In genomic region chr5:149035282-149035882, GRCh38 we compare ENCODE assay signal across 8 cellular contexts. TPM values are rescaled to one million over a fixed set of nuclear protein-coding genes. Genes with fewer than 3 reads are reported as not detected.
DNase-seq lines count a peak whose midpoint lies in the region; ATAC-seq and TF ChIP-seq lines count a peak whose summit lies in the region.

No MANE protein-coding gene starts in this region.

- no peaks in the 10 kb centered on the region for H3K27me3 ChIP-seq in OCI-LY1 (ENCODE audit: insufficient read depth, low read length)

- H3K9ac ChIP-seq in OCI-LY1 (ENCODE audit: low read length): no peak overlapping the region

- peak; percentile 51 for DNase-seq in COR-L47 (lab: John Stamatoyannopoulos, UW)
- DNase-seq in GM20000 (ENCODE audit: low spot score): peak; percentile 57
- peak; percentile 45 for DNase-seq in HS-5 (ENCODE audit: low read depth)
- peak; percentile 68 for DNase-seq in activated CD8-positive, alpha-beta memory T cell treated with anti-CD3 and anti-CD28 coated beads, Interleukin-2, amount 50 U/mL, for 4 hours
- DNase-seq in epithelial cell of proximal tubule (ENCODE audit: low read depth): no peak
- DNase-seq in naive B cell: peak; percentile 50

- ATAC-seq in naive B cell (ENCODE audit: low read depth in 2 of 2): peak; percentile 41 to 73
- peak; percentile 76 for ATAC-seq in stimulated activated memory B cell treated with anti-CD40 and anti-IgM and Interleukin-4, amounts not matched to agents 10 μg/mL and 1 μg/mL and 100 μg/mL, for 72 hours

- TF ChIP-seq CTCF in GM20000 (IDR thresholded peaks at IDR 0.05; ENCODE audit: extremely low read depth, missing control alignments) (peak; percentile 90), OCI-LY1 (IDR thresholded peaks at IDR 0.05; ENCODE audit: low read length) (peak; percentile 87), epithelial cell of proximal tubule (conservative IDR thresholded peaks at IDR 0.05; ENCODE audit: low read depth, low read length) (peak; percentile 95)

- no peaks in the 10 kb centered on the region for H4K20me1 ChIP-seq in OCI-LY1 (ENCODE audit: insufficient read depth, low read length)

- H3K4me1 Mint-ChIP-seq in naive B cell: no peaks in the 10 kb centered on the region
- peaks cover 31% of the 10 kb centered on the region for H3K4me1 Mint-ChIP-seq in stimulated activated memory B cell treated with anti-CD40 and anti-IgM and Interleukin-4, amounts not matched to agents 10 μg/mL and 1 μg/mL and 100 μg/mL, for 72 hours

- H3K9me2 ChIP-seq in OCI-LY1 (ENCODE audit: low read depth, low read length): no peaks in the 10 kb centered on the region

- no peaks in the 10 kb centered on the region for H3K79me2 ChIP-seq in OCI-LY1 (ENCODE audit: insufficient read depth, low read length)

- no peaks in the 10 kb centered on the region for H3K36me3 Mint-ChIP-seq in naive B cell
- no peaks in the 10 kb centered on the region for H3K36me3 Mint-ChIP-seq in stimulated activated memory B cell treated with anti-CD40 and anti-IgM and Interleukin-4, amounts not matched to agents 10 μg/mL and 1 μg/mL and 100 μg/mL, for 72 hours

- H3K9me3 Mint-ChIP-seq in naive B cell: no peaks in the 10 kb centered on the region
- H3K9me3 Mint-ChIP-seq in stimulated activated memory B cell treated with anti-CD40 and anti-IgM and Interleukin-4, amounts not matched to agents 10 μg/mL and 1 μg/mL and 100 μg/mL, for 72 hours: no peaks in the 10 kb centered on the region

- H2AFZ ChIP-seq in OCI-LY1 (ENCODE audit: low read length): no peak overlapping the region

- H3K27me3 Mint-ChIP-seq in naive B cell: peaks cover 10 to 26% (median 13%) of the 10 kb centered on the region in 3 donors
- H3K27me3 Mint-ChIP-seq in stimulated activated memory B cell treated with anti-CD40 and anti-IgM and Interleukin-4, amounts not matched to agents 10 μg/mL and 1 μg/mL and 100 μg/mL, for 72 hours: peaks cover 16% of the 10 kb centered on the region

- H3K27ac ChIP-seq in OCI-LY1 (ENCODE audit: low read depth, low read length, poor library complexity, severe bottlenecking): no peak overlapping the region

- H3K4me1 ChIP-seq in OCI-LY1 (ENCODE audit: insufficient read depth, low read length, severe bottlenecking): no peaks in the 10 kb centered on the region

- H3K36me3 ChIP-seq in OCI-LY1 (ENCODE audit: insufficient read depth, low read length): no peaks in the 10 kb centered on the region

- H3F3A ChIP-seq in OCI-LY1 (ENCODE audit: insufficient read depth, low read length): no peaks in the 10 kb centered on the region

- H3K9me3 ChIP-seq in OCI-LY1 (ENCODE audit: low read length): no peaks in the 10 kb centered on the region

- H3K4me3 Mint-ChIP-seq in naive B cell: no peak overlapping the region
- no peak overlapping the region for H3K4me3 Mint-ChIP-seq in stimulated activated memory B cell treated with anti-CD40 and anti-IgM and Interleukin-4, amounts not matched to agents 10 μg/mL and 1 μg/mL and 100 μg/mL, for 72 hours

- H3K4me3 ChIP-seq in OCI-LY1 (ENCODE audit: low read depth, low read length, poor library complexity, severe bottlenecking): no peak overlapping the region
- no peak overlapping the region for H3K4me3 ChIP-seq in epithelial cell of proximal tubule (ENCODE audit: low read depth, low read length)

- H3K4me2 ChIP-seq in OCI-LY1 (ENCODE audit: low read length): no peak overlapping the region

- no peak overlapping the region for H3K27ac Mint-ChIP-seq in naive B cell
- no peak overlapping the region for H3K27ac Mint-ChIP-seq in stimulated activated memory B cell treated with anti-CD40 and anti-IgM and Interleukin-4, amounts not matched to agents 10 μg/mL and 1 μg/mL and 100 μg/mL, for 72 hours

RNA-seq across cellular contexts. Expression of gene SH3TC2, which starts 27.5 kb away (rescaled TPM):
- total RNA-seq in epithelial cell of proximal tubule: 2.3 and 2.7 TPM in 2 replicates
- polyA plus RNA-seq in naive B cell (ENCODE audit: low read depth in 6 of 6): under 1 TPM in 1 of 6 donors, not detected in 5; 0.11 TPM
